8 cellular contexts compared by ENCODE assay signal in genomic region chr15:51380999-51381806, GRCh38. TPM values are rescaled to one million over a fixed set of nuclear protein-coding genes. Genes with fewer than 3 reads are reported as not detected.
DNase-seq lines count a peak whose midpoint lies in the region; ATAC-seq, FAIRE-seq and TF ChIP-seq lines count a peak whose summit lies in the region.

No MANE protein-coding gene starts in this region.

- 34% methylated on average over 14 of the region's 14 CpGs for WGBS in A549 (ENCODE audit: missing lambda C conversion rate)

- no peak for TF ChIP-seq EP300 in A549 (IDR thresholded peaks at IDR 0.05)

- peak; percentile 97 to 99 for TF ChIP-seq RAD21 in A549 (conservative IDR thresholded peaks at IDR 0.05 in 1 of 2, IDR thresholded peaks at IDR 0.05 in 1 of 2)

- peak; percentile 90 to 97 for ATAC-seq in A549

- TF ChIP-seq POLR2A in A549 (IDR thresholded peaks at IDR 0.05; ENCODE audit: low read length) = no peak
- TF ChIP-seq POLR2A in NB4 (IDR thresholded peaks at IDR 0.05; ENCODE audit: extremely low read depth, insufficient read length) = no peak
- TF ChIP-seq POLR2A in erythroblast (IDR thresholded peaks at IDR 0.05; ENCODE audit: low read length) = no peak

- no peak overlapping the region for H3K27ac ChIP-seq in A549

- H3K4me3 ChIP-seq in A549 = no peak overlapping the region
- H3K4me3 ChIP-seq in HFF-Myc (replicated peaks; ENCODE audit: low read depth, low read length) = no peak overlapping the region
- H3K4me3 ChIP-seq in NB4 (ENCODE audit: low read depth, low read length) = no peak overlapping the region

- peak; percentile 72 to 78 for DNase-seq in A549 (ENCODE audit: low read depth in 1 of 2, low spot score in 1 of 2)
- DNase-seq in GM10248 (ENCODE audit: extremely low spot score) = peak; percentile 77
- peak; percentile 66 for DNase-seq in HFF-Myc (ENCODE audit: extremely low read depth, low read depth)
- peak; percentile 82 for DNase-seq in NB4 (ENCODE audit: low read depth)
- peak; percentile 67 for DNase-seq in SW480 (ENCODE audit: low spot score)
- peak; percentile 62 to 66 for DNase-seq in erythroblast (lab: John Stamatoyannopoulos, UW)
- DNase-seq in mucosa of gallbladder (ENCODE audit: low spot score) = peak; percentile 56
- DNase-seq in activated CD4-positive, CD25-positive, alpha-beta regulatory T cell (lab: John Stamatoyannopoulos, UW) = no peak

- no peak overlapping the region for H3K4me2 ChIP-seq in A549

- H3K9me3 ChIP-seq in A549 = no peaks in the 10 kb centered on the region

- TF ChIP-seq CTCF in A549 (IDR thresholded peaks at IDR 0.05) (peak; percentile 96), GM10248 (IDR thresholded peaks at IDR 0.05; ENCODE audit: control extremely low read depth, extremely low read depth, low read depth, missing control alignments) (peak; percentile 89), HFF-Myc (IDR thresholded peaks at IDR 0.05; ENCODE audit: low read depth, low read length, missing control alignments) (peak; percentile 85), NB4 (IDR thresholded peaks at IDR 0.05; ENCODE audit: low read depth, low read length) (peak; percentile 84)

- POLR2A ChIA-PET in A549 (lab: Yijun Ruan, JAX) = interaction anchor here (0.7 kb wide), 1 partner anchor 218 kb away, joined by 5 read pairs; no protein-coding TSS in a partner anchor
- POLR2A ChIA-PET in GM10248 (lab: Yijun Ruan, JAX) = no interaction called here

- no peaks in the 10 kb centered on the region for H3K4me1 ChIP-seq in A549

- CTCF ChIA-PET in A549 (lab: Yijun Ruan, JAX) (interaction anchor here (0.6 to 10.6 kb wide), 72 partner anchors 7 to 295 kb away, joined by 3 to 228 read pairs (median 4); partner anchors contain the start of gene GLDN), GM10248 (lab: Yijun Ruan, JAX) (interaction anchor here (0.6 to 10.6 kb wide), 45 partner anchors 9 to 246 kb away, joined by 3 to 176 read pairs (median 4); partner anchors contain the start of gene GLDN)

- FAIRE-seq in A549 (lab: Jason Lieb, UNC) = peak; percentile 97

TF ChIP-seq in A549, 52 proteins besides CTCF, POLR2A, EP300 and RAD21:
- no peak for TF ChIP-seq NPAS2 (CRISPR knock-in tag; IDR thresholded peaks at IDR 0.05; ENCODE audit: borderline replicate concordance)
- TF ChIP-seq RARB (CRISPR knock-in tag; IDR thresholded peaks at IDR 0.05) = no peak
- no peak; the same call in 1 of the 2 replicates for TF ChIP-seq ATOH8 (CRISPR knock-in tag; IDR thresholded peaks at IDR 0.05; ENCODE audit: low read depth)
- peak; percentile 99 for TF ChIP-seq HOXB5 (CRISPR knock-in tag; IDR thresholded peaks at IDR 0.05)
- TF ChIP-seq KDM5A (IDR thresholded peaks at IDR 0.05) = no peak
- no peak for TF ChIP-seq CBX2 (IDR thresholded peaks at IDR 0.05; ENCODE audit: borderline replicate concordance, low read depth)
- peak; percentile 99 for TF ChIP-seq SMC3 (IDR thresholded peaks at IDR 0.05)
- no peak for TF ChIP-seq ZFP36 (IDR thresholded peaks at IDR 0.05; ENCODE audit: borderline replicate concordance, partially characterized antibody)

RNA-seq across cellular contexts. Expression of gene GLDN, which starts 39.7 kb away (rescaled TPM):
- polyA plus RNA-seq in A549 (2011; rRNA removed) (0.20 and 0.25 TPM in 2 replicates), A549 (2017; fragmentation: RNase III; extraction: RNeasy Plus Mini Kit Qiagen cat#74134 plus additional on column Dnase treatment) (0.03 TPM in 2 of 3 replicates, not detected in the other)
- polyA plus RNA-seq in A549 (2012; cell fraction: cytosol; rRNA removed) = 0.03 TPM in 1 of 2 replicates, not detected in the other
- 0.28 TPM in 1 of 2 replicates, not detected in the other for polyA plus RNA-seq in A549 (2012; cell fraction: nucleus; rRNA removed)
- 0.17 TPM in 1 of 2 replicates, not detected in the other for polyA minus RNA-seq in A549 (2011; rRNA and poly(A)+ RNA removed)
- total RNA-seq in mucosa of gallbladder = 20.7 TPM

RNA-seq across cellular contexts. Expression of gene CYP19A1, which starts 42.8 kb away (rescaled TPM):
- 0.26 and 0.36 TPM in 2 replicates for polyA plus RNA-seq in A549 (2011; rRNA removed)
- 0.04 TPM in 1 of 2 replicates, not detected in the other for polyA plus RNA-seq in A549 (2012; cell fraction: cytosol; rRNA removed)
- 0.02 and 0.13 TPM in 2 replicates for polyA plus RNA-seq in A549 (2012; cell fraction: nucleus; rRNA removed)
- 0.21 TPM in 1 of 3 replicates, not detected in the others for polyA plus RNA-seq in A549 (2017; fragmentation: RNase III; extraction: RNeasy Plus Mini Kit Qiagen cat#74134 plus additional on column Dnase treatment)
- polyA minus RNA-seq in A549 (2011; rRNA and poly(A)+ RNA removed) = not detected in 2 replicates
- total RNA-seq in mucosa of gallbladder = 0.46 TPM

Comparison
In these comparisons a context has a peak if more than half of its experiments do, and no peak if none do; other contexts are left out.
1. DNase-seq: peak in A549 (2 of 2), GM10248 (single experiment), HFF-Myc (single experiment), NB4 (single experiment), SW480 (single experiment), erythroblast (2 of 2) and mucosa of gallbladder (single experiment); none in activated CD4-positive, CD25-positive, alpha-beta regulatory T cell (0 of 4).
2. Peak in every context shown above with its lines, with median percentiles within 50 percentile points of each other: CTCF ChIP-seq.